In the genomic region with DNA sequence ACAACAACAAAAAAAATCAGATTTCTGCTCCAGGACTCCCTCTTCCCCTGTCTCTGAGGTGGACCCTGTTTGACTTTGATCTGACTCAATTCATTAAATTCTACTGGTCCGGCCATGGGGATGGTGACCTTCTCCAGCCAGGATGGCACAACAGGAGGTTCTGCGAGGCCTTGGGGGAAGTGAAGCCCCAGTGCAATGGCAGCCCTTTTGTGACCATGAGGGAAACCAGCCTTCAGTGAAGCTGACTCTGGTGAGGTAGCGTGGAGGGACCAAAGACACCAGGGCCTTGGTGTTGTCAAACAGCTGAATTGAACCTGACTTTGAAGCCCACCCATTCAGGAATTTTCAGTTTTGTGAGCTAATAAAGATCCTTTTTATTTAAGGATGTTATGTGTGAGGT, we compare ENCODE assay signal across 8 cellular contexts. TPM values are rescaled to one million over a fixed set of nuclear protein-coding genes. Genes with fewer than 3 reads are reported as not detected.
"Had no signal": no experiment of that assay in that cellular context is flagged by ENCODE, and none has a peak within 500 bp of the region (broad histone marks: within the 10 kb centered on the region; RNA-seq: fewer than 3 reads in every experiment).

No MANE protein-coding gene starts in this region.

- ATAC-seq: GM12878 had no signal

- DNase-seq: GDM1, GF-D8 had no signal

- H3K4me3 ChIP-seq: GM12878 had no signal

- FAIRE-seq: G401.6, GM12878, GM12891, GM12892, GM18507, GM19239 had no signal

RNA-seq across cellular contexts. Expression of a gene that starts 44.5 kb away (rescaled TPM):
- total RNA-seq: GM12878 had no signal
